ENCODE assay signal across 29 cellular contexts in the genomic region with DNA sequence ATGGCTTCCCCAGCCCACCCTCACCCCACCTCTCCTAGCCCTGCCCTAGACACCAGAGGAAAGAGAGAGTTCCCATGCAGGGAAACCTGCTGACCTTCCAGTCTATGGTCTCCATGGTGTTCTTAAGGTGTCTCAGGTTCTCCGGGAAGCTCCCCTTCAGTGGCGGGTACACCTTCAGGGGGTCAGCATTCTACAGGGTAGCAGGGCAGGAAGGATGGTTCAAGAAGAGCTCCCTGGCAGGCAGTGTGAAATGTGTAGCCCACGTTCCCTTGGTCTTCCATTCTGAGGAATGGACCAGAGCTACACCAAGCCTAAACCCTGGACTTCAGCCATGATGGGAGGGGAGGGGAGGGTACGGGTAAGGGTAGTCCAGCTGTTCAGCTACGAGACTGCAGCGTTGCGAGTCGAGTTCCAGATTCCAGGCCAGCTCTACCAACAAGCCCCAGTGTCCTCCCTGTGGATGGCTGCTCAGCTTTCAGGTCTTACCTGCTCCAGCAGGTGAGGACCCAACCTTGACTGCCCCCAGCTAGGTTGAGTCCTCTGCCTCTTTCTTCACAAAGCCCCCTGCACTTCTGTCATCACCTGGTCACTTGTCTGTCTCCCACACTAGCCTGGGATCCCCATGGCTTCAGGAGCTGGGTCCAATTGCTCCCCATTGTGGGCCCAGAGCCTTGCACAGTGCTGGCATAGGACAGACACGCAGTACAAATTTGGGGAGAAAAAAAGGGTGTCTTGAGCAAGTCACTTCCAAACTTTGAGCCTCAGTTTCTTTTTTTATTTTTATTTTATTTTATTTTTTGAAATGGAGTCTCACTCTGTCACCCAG. TPM values are rescaled to one million over a fixed set of nuclear protein-coding genes. Genes with fewer than 3 reads are reported as not detected.
DNase-seq lines count a peak whose midpoint lies in the region; ATAC-seq and TF ChIP-seq lines count a peak whose summit lies in the region.
"Had no signal": no experiment of that assay in that cellular context is flagged by ENCODE, and none has a peak within 500 bp of the region (broad histone marks: within the 10 kb centered on the region; RNA-seq: fewer than 3 reads in every experiment).

No MANE protein-coding gene starts in this region.

- peak overlapping the region; percentile 90 for H3K27ac Mint-ChIP-seq in T-helper 17 cell
- H3K27ac Mint-ChIP-seq: activated naive CD8-positive, alpha-beta T cell treated with anti-CD3 and anti-CD28 coated beads, Interleukin-2, amount 50 U/mL, for 24 hours; stimulated activated naive CD8-positive, alpha-beta T cell treated with anti-CD3 and anti-CD28 coated beads, Interleukin-15, Interleukin-2, amounts not matched to agents 100 ng/mL and 50 ng/mL, for 24 hours; T-helper 1 cell treated with Interleukin-12 subunit alpha and Interleukin-12 subunit beta and Interleukin-4 antibody, amounts not matched to agents 30 μg/mL and 1 μg/mL, for 36 hours had no signal

- WGBS in spleen, 5 donors, result 83 to 92% (median 87%) methylated on average over 7 to 9 of the region's 9 CpGs

- peak overlapping the region in 1 of 8 donors; percentile 10 for H3K4me3 ChIP-seq in spleen
- H3K4me3 ChIP-seq: dorsolateral prefrontal cortex, gastroesophageal sphincter, hepatocyte, psoas muscle, thoracic aorta, uterus had no signal

- ATAC-seq in GM18505 (IDR thresholded peaks at IDR 0.05; ENCODE audit: unreplicated experiment) (no peak), T-helper 17 cell (no peak), esophagus mucosa (no peak), GM19324 (IDR thresholded peaks at IDR 0.05; ENCODE audit: low FRiP score, unreplicated experiment) (no peak)
- ATAC-seq: activated naive CD8-positive, alpha-beta T cell treated with anti-CD3 and anti-CD28 coated beads, Interleukin-2, amount 50 U/mL, for 24 hours; gastroesophageal sphincter; psoas muscle had no signal

- intact Hi-C loops in spleen (cut with DNase I; ENCODE audit: low total_unique reads), result no loop called here

- H3K4me3 Mint-ChIP-seq in T-helper 17 cell, result no peak overlapping the region
- H3K4me3 Mint-ChIP-seq: activated naive CD8-positive, alpha-beta T cell treated with anti-CD3 and anti-CD28 coated beads, Interleukin-2, amount 50 U/mL, for 24 hours; H9; stimulated activated naive CD8-positive, alpha-beta T cell treated with anti-CD3 and anti-CD28 coated beads, Interleukin-15, Interleukin-2, amounts not matched to agents 100 ng/mL and 50 ng/mL, for 24 hours; T-helper 1 cell treated with Interleukin-12 subunit alpha and Interleukin-12 subunit beta and Interleukin-4 antibody, amounts not matched to agents 30 μg/mL and 1 μg/mL, for 36 hours had no signal

- peak overlapping the region in 6 of 8 donors; percentile 41 to 99 (median 98) for H3K27ac ChIP-seq in spleen
- H3K27ac ChIP-seq: gastroesophageal sphincter, hepatocyte, psoas muscle, RWPE1, thoracic aorta, uterus had no signal

- H3K9me3 ChIP-seq in T-helper 17 cell (ENCODE audit: control insufficient read depth, low read length, poor library complexity, severe bottlenecking), result no peaks in the 10 kb centered on the region
- H3K9me3 ChIP-seq in spleen, result no peaks in the 10 kb centered on the region
- H3K9me3 ChIP-seq: gastroesophageal sphincter, psoas muscle, thoracic aorta, uterus had no signal

- TF ChIP-seq POLR2A in GM18505 (IDR thresholded peaks at IDR 0.05; ENCODE audit: borderline replicate concordance, extremely low read depth, insufficient read depth, insufficient read length) (peak; percentile 80), spleen (IDR thresholded peaks at IDR 0.05) (no peak)

- peak; percentile 6 for DNase-seq in NCI-H82 (lab: John Stamatoyannopoulos, UW)
- no peak for DNase-seq in NCI-H82 treated with DMSO at 0.1 percent for 48 hours (lab: John Stamatoyannopoulos, UW; ENCODE audit: unreplicated experiment)
- DNase-seq in T-helper 17 cell, result no peak
- no peak for DNase-seq in spleen
- no peak for DNase-seq in SKM-1 (lab: John Stamatoyannopoulos, UW; ENCODE audit: unreplicated experiment)
- DNase-seq: 8988T; activated CD4-positive, alpha-beta T cell treated with anti-CD3 and anti-CD28 coated beads for 1 hour; activated gamma-delta T cell treated with Interleukin-2 at 50 U/mL for 16 hours; activated naive CD8-positive, alpha-beta T cell treated with anti-CD3 and anti-CD28 coated beads, Interleukin-2, amount 50 U/mL, for 24 hours; activated T-cell treated with anti-CD3 and anti-CD28 coated beads, Interleukin-2, amount 50 U/mL, for 1 hour; central memory CD4-positive, alpha-beta T cell; DMS79; dorsolateral prefrontal cortex; H9; mesendoderm; NCI-H1105 treated with DMSO at 0.1 percent for 48 hours; NCI-H2081; NCI-H226; psoas muscle; uterus had no signal

- no peaks in the 10 kb centered on the region for H3K27me3 ChIP-seq in spleen (replicated peaks in 1 of 7)
- H3K27me3 ChIP-seq: dorsolateral prefrontal cortex, gastroesophageal sphincter, hepatocyte, uterus had no signal

- peaks cover 0 to 100% (median 88%) of the 10 kb centered on the region in 6 donors for H3K36me3 ChIP-seq in spleen
- H3K36me3 ChIP-seq: uterus had no signal

- peaks cover 22 to 92% (median 78%) of the 10 kb centered on the region in 6 donors for H3K4me1 ChIP-seq in spleen
- H3K4me1 ChIP-seq: uterus had no signal

- H3K4me1 Mint-ChIP-seq in T-helper 17 cell, result peaks cover 26% of the 10 kb centered on the region

- no peaks in the 10 kb centered on the region for H3K27me3 Mint-ChIP-seq in T-helper 17 cell
- H3K27me3 Mint-ChIP-seq: activated naive CD8-positive, alpha-beta T cell treated with anti-CD3 and anti-CD28 coated beads, Interleukin-2, amount 50 U/mL, for 24 hours; stimulated activated naive CD8-positive, alpha-beta T cell treated with anti-CD3 and anti-CD28 coated beads, Interleukin-15, Interleukin-2, amounts not matched to agents 100 ng/mL and 50 ng/mL, for 24 hours had no signal

- peaks cover 13% of the 10 kb centered on the region for H3K36me3 Mint-ChIP-seq in T-helper 17 cell (ENCODE audit: low read depth)

- no peak for TF ChIP-seq CTCF in spleen (IDR thresholded peaks at IDR 0.05 in 8 of 11, conservative IDR thresholded peaks at IDR 0.05 in 3 of 11)

RNA-seq across cellular contexts. Expression of a gene that starts 7.5 kb away (rescaled TPM):
- total RNA-seq in T-helper 17 cell (100 to 1,000 TPM; 477 to 721 TPM), spleen (1,000 to 10,000 TPM; 3,224 to 5,563 (median 4,811) TPM), esophagus mucosa (125 TPM)
- polyA plus RNA-seq in spleen, result 1,000 to 10,000 TPM; 3,319 to 4,860 (median 4,644) TPM

RNA-seq across cellular contexts. Expression of a gene that starts 44.3 kb away (rescaled TPM):
- total RNA-seq in T-helper 17 cell (1,000 to 10,000 TPM; 3,455 to 4,953 TPM), spleen (1,000 to 10,000 TPM; 1,801 to 2,829 (median 2,025) TPM), esophagus mucosa (1,847 TPM)
- polyA plus RNA-seq in spleen, result 1,000 to 10,000 TPM; 5,417 to 8,400 (median 8,329) TPM

RNA-seq across cellular contexts. Expression of a gene that starts 47.7 kb away (rescaled TPM):
- total RNA-seq in T-helper 17 cell (10 to 100 TPM; 49.2 to 57.3 TPM), spleen (10 to 100 TPM; 31.8 to 44.3 (median 34.8) TPM), esophagus mucosa (24.8 TPM)
- 10 to 100 TPM; 15.3 to 20.1 (median 19.0) TPM for polyA plus RNA-seq in spleen

Comparison
In these comparisons a context has a peak if more than half of its experiments do, and no peak if none do; other contexts are left out.
1. RNA of a gene that starts 7.5 kb away (total RNA-seq): 3,224 to 5,563 TPM in spleen; 477 to 721 TPM in T-helper 17 cell and 125 TPM in esophagus mucosa (single experiment); every median in the first group is over 4 times any median in the second.